11 cellular contexts compared by ENCODE assay signal in genomic region chr5:103211858-103212500, GRCh38. TPM values are rescaled to one million over a fixed set of nuclear protein-coding genes. Genes with fewer than 3 reads are reported as not detected.
DNase-seq lines count a peak whose midpoint lies in the region; ATAC-seq, FAIRE-seq and TF ChIP-seq lines count a peak whose summit lies in the region.
"Had no signal": no experiment of that assay in that cellular context is flagged by ENCODE, and none has a peak within 500 bp of the region (broad histone marks: within the 10 kb centered on the region; RNA-seq: fewer than 3 reads in every experiment).

No MANE protein-coding gene starts in this region.

- no peak overlapping the region for H2BK5ac ChIP-seq in H9 (ENCODE audit: insufficient read length, low read length)

- no peak for TF ChIP-seq RAD21 in K562 (CRISPR knock-in tag; conservative IDR thresholded peaks at IDR 0.05 in 1 of 2, IDR thresholded peaks at IDR 0.05 in 1 of 2)

- no peaks in the 10 kb centered on the region for H3K23me2 ChIP-seq in H9 (ENCODE audit: insufficient read length, low read depth, low read length, poor library complexity, severe bottlenecking)

- POLR2A ChIA-PET in K562 (lab: Yijun Ruan, JAX): interaction anchor here (1.4 kb wide), 1 partner anchor 13 kb away, joined by 3 read pairs; no protein-coding TSS in a partner anchor

- no peak overlapping the region for H4K8ac ChIP-seq in H9 (replicated peaks; ENCODE audit: insufficient read length, low read depth, low read length)

- H2BK15ac ChIP-seq in H9 (ENCODE audit: low read depth, low read length): no peak overlapping the region

- no peak overlapping the region for H3K56ac ChIP-seq in H9 (ENCODE audit: insufficient read length, low read depth, low read length)

- no peak overlapping the region for H3T11ph ChIP-seq in H9 (ENCODE audit: low read length)

- H3K9me3 Mint-ChIP-seq in H9: no peaks in the 10 kb centered on the region
- H3K9me3 Mint-ChIP-seq: endodermal cell had no signal

- no peak overlapping the region for H3K23ac ChIP-seq in H9 (ENCODE audit: insufficient read length, low read depth, low read length)

- H2BK12ac ChIP-seq in H9 (ENCODE audit: insufficient read length, low read depth, low read length): no peak overlapping the region

- CTCF ChIA-PET in K562 (lab: Yijun Ruan, JAX; ENCODE audit: low intra/inter-chr PET ratio): no interaction called here
- CTCF ChIA-PET in mammary epithelial cell (lab: Charles Lee; ENCODE audit: low non-redundant PET): no interaction called here

- H3K14ac ChIP-seq in H9 (ENCODE audit: insufficient read depth, low read length): no peak overlapping the region

- H3K79me2 ChIP-seq in K562 (ENCODE audit: control insufficient read depth, insufficient read depth, low read length) (no peaks in the 10 kb centered on the region), H9 (ENCODE audit: insufficient read depth, low read length) (no peaks in the 10 kb centered on the region), mammary epithelial cell (ENCODE audit: insufficient read depth, low read length) (no peaks in the 10 kb centered on the region)

- H4K5ac ChIP-seq in H9 (ENCODE audit: insufficient read length, low read depth, low read length): no peak overlapping the region

- dilution Hi-C loops in mammary epithelial cell (cut with HindIII; ENCODE audit: low sequenced_read_pairs): no loop called here

- no peak overlapping the region for H3K9ac ChIP-seq in K562 (ENCODE audit: insufficient read depth in 1 of 2, low read depth in 2 of 2, low read length in 2 of 2)
- H3K9ac ChIP-seq in H9 (ENCODE audit: extremely low read depth, insufficient read length, low read length): no peak overlapping the region
- H3K9ac ChIP-seq in mammary epithelial cell (ENCODE audit: insufficient read depth, low read length): no peak overlapping the region

- H3K9me3 ChIP-seq in K562 (replicated peaks; ENCODE audit: control insufficient read depth, insufficient read depth, low read depth, low read length) (no peaks in the 10 kb centered on the region), H9 (ENCODE audit: control insufficient read depth, low read depth, low read length) (no peaks in the 10 kb centered on the region), mammary epithelial cell (replicated peaks; ENCODE audit: insufficient read depth, low read length) (no peaks in the 10 kb centered on the region)

- H3K4me3 ChIP-seq in K562 (no peak overlapping the region), mammary epithelial cell (replicated peaks in 1 of 3; ENCODE audit: insufficient read depth in 1 of 3, low read depth in 2 of 3, low read length in 3 of 3) (no peak overlapping the region)

- no peak overlapping the region for H2BK20ac ChIP-seq in H9 (ENCODE audit: low read depth, low read length, poor library complexity, severe bottlenecking)

- WGBS in K562 (ENCODE audit: insufficient coverage, low coverage, missing lambda C conversion rate): 77% methylated on average over 2 of the region's 2 CpGs
- WGBS in H9 (ENCODE audit: extremely low coverage, insufficient read length, low lambda C conversion rate): no CpG with 5 or more reads among the region's 2 CpGs
- 91% methylated on average over 2 of the region's 2 CpGs for WGBS in mammary epithelial cell (ENCODE audit: low coverage, missing lambda C conversion rate)

- H3K4me3 Mint-ChIP-seq in H9: no peak overlapping the region
- H3K4me3 Mint-ChIP-seq: endodermal cell had no signal

- peak overlapping the region in 1 of 3 experiments; percentile 40; a peak in 2 of 7 replicates for H3K27ac Mint-ChIP-seq in H9
- H3K27ac Mint-ChIP-seq: endodermal cell had no signal

- H3K27me3 ChIP-seq in K562 (ENCODE audit: control insufficient read depth in 2 of 2, insufficient read depth in 2 of 2, low read length in 2 of 2) (no peaks in the 10 kb centered on the region), H9 (ENCODE audit: insufficient read depth, low read length) (no peaks in the 10 kb centered on the region), mammary epithelial cell (ENCODE audit: insufficient read depth, low read length) (no peaks in the 10 kb centered on the region)

- peak; percentile 32 for FAIRE-seq in K562 (lab: Jason Lieb, UNC)

- ATAC-seq in GM19463 (IDR thresholded peaks at IDR 0.05; ENCODE audit: unreplicated experiment) (peak; percentile 84), HG03196 (IDR thresholded peaks at IDR 0.05; ENCODE audit: unreplicated experiment) (peak; percentile 62), K562 (no peak)

- no peaks in the 10 kb centered on the region for H3K4me1 ChIP-seq in K562 (replicated peaks in 1 of 2; ENCODE audit: control insufficient read depth in 2 of 2, insufficient read depth in 2 of 2, low read length in 2 of 2)
- H3K4me1 ChIP-seq in H9 (ENCODE audit: insufficient read depth, low read length): no peaks in the 10 kb centered on the region
- H3K4me1 ChIP-seq in mammary epithelial cell (ENCODE audit: insufficient read depth, low read length): no peaks in the 10 kb centered on the region

- no peak overlapping the region for H2BK120ac ChIP-seq in H9 (ENCODE audit: low read depth, low read length, poor library complexity, severe bottlenecking)

- H3K36me3 ChIP-seq in K562 (ENCODE audit: control insufficient read depth, insufficient read depth, low read length) (no peaks in the 10 kb centered on the region), mammary epithelial cell (ENCODE audit: insufficient read depth, low read length) (no peaks in the 10 kb centered on the region)

- H3K4me1 Mint-ChIP-seq in H9: peaks cover 5 to 9% of the 10 kb centered on the region in 2 experiments; a peak in 3 of 4 replicates

- no peaks in the 10 kb centered on the region for H3K9me1 ChIP-seq in K562 (ENCODE audit: control insufficient read depth, insufficient read depth, low read length)

- intact Hi-C loops in K562 (cut with micrococcal nuclease): no loop called here
- intact Hi-C loops in mammary epithelial cell (cut with micrococcal nuclease): no loop called here

- H3K79me1 ChIP-seq in H9 (ENCODE audit: insufficient read depth, low read depth, low read length, poor library complexity, severe bottlenecking): no peaks in the 10 kb centered on the region

- no peak overlapping the region for H3K4ac ChIP-seq in H9 (ENCODE audit: low read depth, low read length)

- no peaks in the 10 kb centered on the region for H4K20me1 ChIP-seq in K562 (replicated peaks; ENCODE audit: control insufficient read depth, insufficient read depth, low read length)
- no peaks in the 10 kb centered on the region for H4K20me1 ChIP-seq in H9 (ENCODE audit: control insufficient read depth, insufficient read depth, insufficient read length)
- H4K20me1 ChIP-seq in mammary epithelial cell (ENCODE audit: insufficient read depth, low read length): no peaks in the 10 kb centered on the region

- no peaks in the 10 kb centered on the region for H3K27me3 Mint-ChIP-seq in H9 (ENCODE audit: low read depth)

- no peak overlapping the region for H2AFZ ChIP-seq in K562 (ENCODE audit: low read depth, low read length)
- H2AFZ ChIP-seq in H9 (ENCODE audit: low read length): no peak overlapping the region
- no peak overlapping the region for H2AFZ ChIP-seq in mammary epithelial cell (ENCODE audit: low read depth, low read length)

- no TSS peak for BruUV-seq in K562 (replicated peaks; lab: Mats Ljungman, UMichigan)
- BruUV-seq in mammary epithelial cell (replicated peaks; lab: Mats Ljungman, UMichigan): no TSS peak

- TF ChIP-seq POLR2A in K562 (conservative IDR thresholded peaks at IDR 0.05): no peak

- no peaks in the 10 kb centered on the region for H3K36me3 Mint-ChIP-seq in H9 (ENCODE audit: insufficient read depth in 1 of 3, low read depth in 3 of 3)

- no peak overlapping the region for H3K18ac ChIP-seq in H9 (ENCODE audit: insufficient read length, low read depth, low read length)

- no peak overlapping the region for H4K91ac ChIP-seq in H9 (ENCODE audit: insufficient read length, low read depth, low read length)

- TF ChIP-seq CTCF in K562 (IDR thresholded peaks at IDR 0.05 in 2 of 3, conservative IDR thresholded peaks at IDR 0.05 in 1 of 3; ENCODE audit: insufficient read depth in 2 of 3, low read depth in 1 of 3, low read length in 3 of 3) (no peak), H9 (conservative IDR thresholded peaks at IDR 0.05) (no peak), mammary epithelial cell (conservative IDR thresholded peaks at IDR 0.05 in 1 of 2, IDR thresholded peaks at IDR 0.05 in 1 of 2; ENCODE audit: extremely low read depth in 1 of 2, insufficient read depth in 1 of 2, low read depth in 1 of 2, low read length in 2 of 2) (no peak)

- H3K27ac ChIP-seq in K562 (ENCODE audit: extremely low read depth, low read depth, low read length) (no peak overlapping the region), H9 (ENCODE audit: insufficient read length, low read depth, low read length) (no peak overlapping the region), mammary epithelial cell (ENCODE audit: insufficient read depth, low read depth, low read length) (no peak overlapping the region)

- DNase-seq in GDM1 (lab: John Stamatoyannopoulos, UW): peak; percentile 41
- no peak for DNase-seq in K562 (ENCODE audit: extremely low read depth in 1 of 4, low spot score in 3 of 4)
- no peak for DNase-seq in H9
- no peak for DNase-seq in NCI-H748 (lab: John Stamatoyannopoulos, UW; ENCODE audit: unreplicated experiment)
- no peak for DNase-seq in HuH-7.5 (ENCODE audit: low spot score)
- no peak for DNase-seq in mammary epithelial cell
- DNase-seq: endodermal cell, mesendoderm, NCI-H1417 treated with DMSO at 0.1 percent for 48 hours had no signal

- H2AK5ac ChIP-seq in H9 (ENCODE audit: insufficient read length, low read length): no peak overlapping the region

- no peak for TF ChIP-seq EP300 in K562 (IDR thresholded peaks at IDR 0.05; ENCODE audit: low read length)

- H3K4me2 ChIP-seq in K562 (ENCODE audit: insufficient read depth, low read length) (no peak overlapping the region), H9 (ENCODE audit: insufficient read depth, insufficient read length, low read length) (no peak overlapping the region), mammary epithelial cell (ENCODE audit: insufficient read depth, low read depth, low read length) (no peak overlapping the region)

- in situ Hi-C loops in K562 (cut with MboI): no loop called here
- in situ Hi-C loops in mammary epithelial cell (cut with MboI; ENCODE audit: low sequenced_read_pairs in 2 of 2): no loop called here

RNA-seq across cellular contexts. Expression of gene MACIR, which starts 46.6 kb away (rescaled TPM):
- total RNA-seq in K562 (2011; cell fraction: chromatin; rRNA removed; ENCODE audit: low replicate concordance): 5.9 and 8.4 TPM in 2 replicates
- total RNA-seq in K562 (2011; cell fraction: nucleolus; rRNA removed): 2.3 and 3.8 TPM in 2 replicates
- 7.5 and 10.8 TPM in 2 replicates for total RNA-seq in K562 (2011; cell fraction: nucleoplasm; rRNA removed)
- total RNA-seq in K562 (2014; rRNA removed) (6.2 and 8.6 TPM in 2 replicates), K562 (2014; rRNA removed; fragmentation: Illumina TruSeq; extraction: Trizol) (10.3 and 10.6 TPM in 2 replicates), K562 (2015; rRNA removed; fragmentation: Illumina TruSeq; extraction: Trizol) (9.4 and 10.6 TPM in 2 replicates), K562 (2021) (9.4 and 10.5 TPM in 2 replicates), H9 (2021) (11.0 and 11.7 TPM in 2 replicates), mammary epithelial cell (1 to 10 TPM; 7.2 to 7.5 TPM)
- polyA plus RNA-seq in K562 (2011; rRNA removed) (9.5 and 9.9 TPM in 2 replicates), K562 (2014; fragmentation: Illumina TruSeq; extraction: Trizol) (10.4 and 11.6 TPM in 2 replicates), K562 (2014; fragmentation: Nextera tagmentation; extraction: Ambion mirVana) (1 to 10 TPM; 1.4 to 2.7 TPM), K562 (2014; rRNA removed) (8.1 and 9.3 TPM in 2 replicates), mammary epithelial cell (6.6 TPM)
- 5.0 and 5.9 TPM in 2 replicates for polyA plus RNA-seq in K562 (2011; cell fraction: cytosol; rRNA removed)
- polyA plus RNA-seq in K562 (2011; cell fraction: nucleus; rRNA removed): 7.1 and 7.6 TPM in 2 replicates
- 7.0 TPM in 2 replicates for polyA plus RNA-seq in K562 (2012)
- polyA minus RNA-seq in K562 (2011; rRNA and poly(A)+ RNA removed): 12.7 and 12.8 TPM in 2 replicates
- polyA minus RNA-seq in K562 (2011; cell fraction: cytosol; rRNA and poly(A)+ RNA removed): 4.8 and 6.3 TPM in 2 replicates
- polyA minus RNA-seq in K562 (2011; cell fraction: nucleus; rRNA and poly(A)+ RNA removed): 4.8 and 8.6 TPM in 2 replicates
- 10.3 TPM for polyA minus RNA-seq in mammary epithelial cell
